In the genomic region with DNA sequence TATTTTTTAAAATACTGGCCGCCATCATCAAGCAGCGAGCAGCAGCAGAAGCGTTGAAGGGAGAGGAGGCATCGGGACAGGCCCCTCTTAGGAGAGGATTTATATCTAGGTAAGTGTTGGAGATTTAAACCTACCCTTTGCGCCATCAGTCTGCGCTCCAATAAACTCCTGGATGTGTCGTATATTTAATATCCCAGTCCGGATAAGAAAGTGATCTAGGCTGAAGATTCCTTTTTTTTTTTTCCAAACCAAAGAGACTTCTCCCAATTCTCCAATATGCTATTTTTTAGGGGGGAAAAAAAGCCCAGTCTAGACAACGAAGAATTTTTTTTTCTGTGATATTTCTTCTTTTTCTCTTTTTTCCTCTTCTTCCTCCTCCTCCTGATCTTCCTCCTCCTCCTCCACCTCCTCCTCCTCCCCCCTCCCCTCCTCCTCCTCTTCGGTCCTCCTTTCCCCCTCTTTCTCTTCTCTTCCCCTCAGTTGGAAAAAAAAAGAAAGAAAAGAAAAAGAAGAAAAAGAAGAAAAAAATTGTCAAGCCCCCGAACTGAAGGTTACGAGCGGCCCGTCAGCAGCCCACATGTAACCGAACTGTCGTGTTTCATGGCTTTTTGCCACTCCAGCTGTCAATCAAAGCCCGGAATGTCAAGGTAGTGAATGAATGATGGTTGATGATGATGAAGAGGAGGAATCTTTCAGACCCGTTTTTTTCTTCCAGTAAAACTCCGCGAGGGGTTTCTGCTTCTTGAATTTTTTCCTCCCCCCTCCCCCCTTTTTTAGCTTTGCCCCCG, we compare ENCODE assay signal across 8 cellular contexts. TPM values are rescaled to one million over a fixed set of nuclear protein-coding genes. Genes with fewer than 3 reads are reported as not detected.
DNase-seq lines count a peak whose midpoint lies in the region; ATAC-seq and TF ChIP-seq lines count a peak whose summit lies in the region.

No MANE protein-coding gene starts in this region.

- H2AFZ ChIP-seq in IMR-90 (replicated peaks; ENCODE audit: low read length, poor library complexity) (peak overlapping the region; percentile 91), hepatocyte (peak overlapping the region; percentile 79)

- H3K79me1 ChIP-seq in IMR-90 (ENCODE audit: low read depth in 1 of 2, low read length in 2 of 2) = peaks cover 18 to 42% of the 10 kb centered on the region in 2 experiments

- peak overlapping the region; percentile 75 for H4K5ac ChIP-seq in IMR-90 (ENCODE audit: low read depth, low read length)

- H3K9me2 ChIP-seq in hepatocyte (replicated peaks; ENCODE audit: insufficient read depth) = no peaks in the 10 kb centered on the region

- peak overlapping the region; percentile 80 for H3K18ac ChIP-seq in IMR-90 (ENCODE audit: low read depth, low read length)

- H4K20me1 ChIP-seq in IMR-90 (ENCODE audit: insufficient read depth, low read length) (peaks cover 7% of the 10 kb centered on the region; the same call in 1 of the 2 replicates), hepatocyte (ENCODE audit: insufficient read depth, poor library complexity, severe bottlenecking) (no peaks in the 10 kb centered on the region)

- H3K36me3 Mint-ChIP-seq in activated T-helper 1 cell treated with anti-CD3 and anti-CD28 coated beads, Interleukin-12 subunit alpha, Interleukin-12 subunit beta, Interleukin-2, Interleukin-4 antibody, amounts not matched to agents 30 ng/mL and 10 ng/mL and 1 ng/mL, durations not matched to agents 14 hours and 24 hours and 36 hours (ENCODE audit: low read depth) = peaks cover 11% of the 10 kb centered on the region

- TF ChIP-seq CTCF in IMR-90 (conservative IDR thresholded peaks at IDR 0.05; ENCODE audit: low read depth, low read length) = no peak
- no peak for TF ChIP-seq CTCF in hepatocyte (IDR thresholded peaks at IDR 0.05; ENCODE audit: poor library complexity)

- peak overlapping the region; percentile 34; the same call in 1 of the 3 replicates for H2BK15ac ChIP-seq in IMR-90 (ENCODE audit: low read depth, low read length)

- peak overlapping the region; percentile 97 for H2BK5ac ChIP-seq in IMR-90 (ENCODE audit: low read depth, low read length, poor library complexity, severe bottlenecking)

- CTCF ChIA-PET in IMR-90 (lab: Yijun Ruan, JAX) = no interaction called here

- peak overlapping the region; percentile 30; the same call in 1 of the 2 replicates for H2BK20ac ChIP-seq in IMR-90 (ENCODE audit: low read depth, low read length)

- H3K27ac ChIP-seq in IMR-90 (ENCODE audit: insufficient read depth, low read length) (peak overlapping the region; percentile 99), hepatocyte (peak overlapping the region; percentile 93), skin epidermis (peak overlapping the region in 20 of 21 experiments; percentile 77 to 89 (median 84))

- H3K4ac ChIP-seq in IMR-90 (ENCODE audit: low read depth, low read length) = peak overlapping the region; percentile 94

- H3K27me3 Mint-ChIP-seq in activated T-helper 1 cell treated with anti-CD3 and anti-CD28 coated beads, Interleukin-12 subunit alpha, Interleukin-12 subunit beta, Interleukin-2, Interleukin-4 antibody, amounts not matched to agents 30 ng/mL and 10 ng/mL and 1 ng/mL, durations not matched to agents 14 hours and 24 hours and 36 hours (ENCODE audit: insufficient read depth) = peaks cover 83% of the 10 kb centered on the region

- H3K4me1 Mint-ChIP-seq in activated T-helper 1 cell treated with anti-CD3 and anti-CD28 coated beads, Interleukin-12 subunit alpha, Interleukin-12 subunit beta, Interleukin-2, Interleukin-4 antibody, amounts not matched to agents 30 ng/mL and 10 ng/mL and 1 ng/mL, durations not matched to agents 14 hours and 24 hours and 36 hours (ENCODE audit: low read depth) = peaks cover 25% of the 10 kb centered on the region

- peak overlapping the region; percentile 85 for H2BK120ac ChIP-seq in IMR-90 (ENCODE audit: low read depth, low read length)

- dilution Hi-C loops in IMR-90 (cut with HindIII; ENCODE audit: low sequenced_read_pairs, unreplicated experiment) = no loop called here

- WGBS in IMR-90 (ENCODE audit: extremely low coverage in 2 of 2, insufficient read length in 1 of 2), 2 experiments = 0 to 67% methylated on average over 1 to 6 of the region's 21 CpGs
- under 1% methylated on average over 20 of the region's 21 CpGs for WGBS in hepatocyte (ENCODE audit: low lambda C conversion rate, missing lambda C conversion rate)

- H3K9me3 Mint-ChIP-seq in activated T-helper 1 cell treated with anti-CD3 and anti-CD28 coated beads, Interleukin-12 subunit alpha, Interleukin-12 subunit beta, Interleukin-2, Interleukin-4 antibody, amounts not matched to agents 30 ng/mL and 10 ng/mL and 1 ng/mL, durations not matched to agents 14 hours and 24 hours and 36 hours = peaks cover 9% of the 10 kb centered on the region

- H3K79me2 ChIP-seq in hepatocyte = peaks cover 66% of the 10 kb centered on the region

- peak overlapping the region; percentile 97 for H3K14ac ChIP-seq in IMR-90 (replicated peaks; ENCODE audit: low read depth, low read length)

- intact Hi-C loops in IMR-90 (cut with micrococcal nuclease) = loop anchor here (1.0 to 10.0 kb wide), 6 partner anchors 33 to 1575 kb away; a partner anchor contains a TSS
- intact Hi-C loops in activated T-helper 1 cell treated with anti-CD3 and anti-CD28 coated beads, Interleukin-12 subunit alpha, Interleukin-12 subunit beta, Interleukin-2, Interleukin-4 antibody, amounts not matched to agents 30 ng/mL and 10 ng/mL and 1 ng/mL, durations not matched to agents 14 hours and 24 hours and 36 hours (cut with micrococcal nuclease) = loop anchor here (10.0 kb wide), 1 partner anchor 1155 kb away; a partner anchor contains a TSS

- peak overlapping the region; percentile 88 for H4K91ac ChIP-seq in IMR-90 (ENCODE audit: insufficient read depth, low read depth, low read length)

- ATAC-seq in IMR-90 (ENCODE audit: low read depth) = no peak
- no peak for ATAC-seq in GM18519 (IDR thresholded peaks at IDR 0.05; ENCODE audit: low FRiP score, unreplicated experiment)
- no peak for ATAC-seq in HG03139 (IDR thresholded peaks at IDR 0.05; ENCODE audit: unreplicated experiment)

- in situ Hi-C loops in IMR-90 (cut with MboI; ENCODE audit: low sequenced_read_pairs) = no loop called here

- H3K4me2 ChIP-seq in IMR-90 (ENCODE audit: low read depth, low read length) (peak overlapping the region; percentile 83), hepatocyte (peak overlapping the region; percentile 92)

- H3K27me3 ChIP-seq in IMR-90 (ENCODE audit: control insufficient read depth, insufficient read depth, low read length) = no peaks in the 10 kb centered on the region
- H3K27me3 ChIP-seq in hepatocyte = peaks cover 51% of the 10 kb centered on the region

- POLR2A ChIA-PET in IMR-90 (lab: Charles Lee; ENCODE audit: unreplicated experiment) = interaction anchor here (0.5 kb wide), 1 partner anchor 291 kb away, joined by 5 read pairs; no protein-coding TSS in a partner anchor

- peak overlapping the region; percentile 95 for H3K23ac ChIP-seq in IMR-90 (ENCODE audit: low read depth, low read length)

- H3K36me3 ChIP-seq in IMR-90 (ENCODE audit: control insufficient read depth, insufficient read depth, low read length) (peaks cover 10% of the 10 kb centered on the region; the same call in 1 of the 2 replicates), hepatocyte (replicated peaks; ENCODE audit: insufficient read depth, low read depth) (no peaks in the 10 kb centered on the region)

- BruUV-seq in IMR-90 (replicated peaks; lab: Mats Ljungman, UMichigan) = no TSS peak

- H3K4me3 Mint-ChIP-seq in activated T-helper 1 cell treated with anti-CD3 and anti-CD28 coated beads, Interleukin-12 subunit alpha, Interleukin-12 subunit beta, Interleukin-2, Interleukin-4 antibody, amounts not matched to agents 30 ng/mL and 10 ng/mL and 1 ng/mL, durations not matched to agents 14 hours and 24 hours and 36 hours = peak overlapping the region; percentile 89

- DNase-seq in NCI-H146 (lab: John Stamatoyannopoulos, UW) (peak; percentile 30), NCI-H146 treated with DMSO at 0.1 percent for 48 hours (lab: John Stamatoyannopoulos, UW; ENCODE audit: unreplicated experiment) (no peak), IMR-90 (peak; percentile 34), hepatocyte (ENCODE audit: low spot score) (no peak)
- no peak for DNase-seq in activated T-helper 1 cell treated with anti-CD3 and anti-CD28 coated beads, Interleukin-12 subunit alpha, Interleukin-12 subunit beta, Interleukin-2, Interleukin-4 antibody, amounts not matched to agents 30 ng/mL and 10 ng/mL and 1 ng/mL, durations not matched to agents 14 hours and 24 hours and 36 hours (ENCODE audit: low spot score)

- H3K9me3 ChIP-seq in IMR-90 (ENCODE audit: control insufficient read depth, insufficient read depth, low read length) = no peaks in the 10 kb centered on the region
- H3K9me3 ChIP-seq in hepatocyte (ENCODE audit: low read depth) = no peaks in the 10 kb centered on the region

- peak overlapping the region; percentile 87; the same call in 1 of the 2 replicates for H2AK5ac ChIP-seq in IMR-90 (ENCODE audit: low read depth, low read length)

- peak overlapping the region; percentile 99 for H3K9ac ChIP-seq in IMR-90 (ENCODE audit: low read depth, low read length)

- peak overlapping the region; percentile 94 for H3K4me3 ChIP-seq in IMR-90 (ENCODE audit: insufficient read depth, low read depth, low read length)
- H3K4me3 ChIP-seq in hepatocyte = peak overlapping the region; percentile 98
- H3K4me3 ChIP-seq in skin epidermis = peak overlapping the region; percentile 48 to 75 (median 57)

- TF ChIP-seq RAD21 in IMR-90 (IDR thresholded peaks at IDR 0.05; ENCODE audit: low read length) = no peak

- H3K4me1 ChIP-seq in IMR-90 (ENCODE audit: control insufficient read depth, insufficient read depth, low read length) = peaks cover 4% of the 10 kb centered on the region
- peaks cover 4% of the 10 kb centered on the region for H3K4me1 ChIP-seq in hepatocyte (ENCODE audit: insufficient read depth)

- peak overlapping the region; percentile 83 to 89 for H4K8ac ChIP-seq in IMR-90 (ENCODE audit: low read depth in 2 of 2, low read length in 2 of 2)

- no peak for TF ChIP-seq POLR2A in IMR-90 (IDR thresholded peaks at IDR 0.05; ENCODE audit: low read depth, low read length)

- H3K9me1 ChIP-seq in IMR-90 (ENCODE audit: insufficient read depth, low read length) = no peaks in the 10 kb centered on the region

- H3K56ac ChIP-seq in IMR-90 (ENCODE audit: extremely low read depth, insufficient read depth, low read length) = peak overlapping the region; percentile 85

- peak overlapping the region; percentile 82 for H3K27ac Mint-ChIP-seq in activated T-helper 1 cell treated with anti-CD3 and anti-CD28 coated beads, Interleukin-12 subunit alpha, Interleukin-12 subunit beta, Interleukin-2, Interleukin-4 antibody, amounts not matched to agents 30 ng/mL and 10 ng/mL and 1 ng/mL, durations not matched to agents 14 hours and 24 hours and 36 hours

- peak overlapping the region; percentile 92 for H2AK9ac ChIP-seq in IMR-90 (replicated peaks; ENCODE audit: low read depth, low read length, poor library complexity)

RNA-seq across cellular contexts. Expression of a gene that starts 0.8 kb away (rescaled TPM):
- total RNA-seq in IMR-90 (2012; rRNA removed) = 50.3 and 71.3 TPM in 2 replicates
- 59.9 and 70.1 TPM in 2 replicates for polyA plus RNA-seq in IMR-90 (2012; rRNA removed)
- 41.7 and 74.2 TPM in 2 replicates for polyA plus RNA-seq in IMR-90 (2012; cell fraction: cytosol; rRNA removed)
- polyA plus RNA-seq in IMR-90 (2012; cell fraction: nucleus; rRNA removed; ENCODE audit: low replicate concordance) = 69.5 and 106 TPM in 2 replicates
- not detected in 2 replicates for total RNA-seq in activated T-helper 1 cell treated with anti-CD3 and anti-CD28 coated beads, Interleukin-12 subunit alpha, Interleukin-12 subunit beta, Interleukin-2, Interleukin-4 antibody, amounts not matched to agents 30 ng/mL and 10 ng/mL and 1 ng/mL, durations not matched to agents 14 hours and 24 hours and 36 hours
- total RNA-seq in hepatocyte = 30.0 and 33.5 TPM in 2 replicates
- 20.6 and 32.4 TPM in 2 replicates for polyA plus RNA-seq in hepatocyte

Comparison
In these comparisons a context has a peak if more than half of its experiments do, and no peak if none do; other contexts are left out.
1. DNase-seq: peak in NCI-H146 (single experiment) and IMR-90 (single experiment); none in NCI-H146 treated with DMSO at 0.1 percent for 48 hours (single experiment), activated T-helper 1 cell treated with anti-CD3 and anti-CD28 coated beads, Interleukin-12 subunit alpha, Interleukin-12 subunit beta, Interleukin-2, Interleukin-4 antibody, amounts not matched to agents 30 ng/mL and 10 ng/mL and 1 ng/mL, durations not matched to agents 14 hours and 24 hours and 36 hours (single experiment) and hepatocyte (single experiment).
2. RNA of a gene that starts 0.8 kb away (total RNA-seq): 50.3 to 71.3 TPM in IMR-90 and 30.0 to 33.5 TPM in hepatocyte; not detected in activated T-helper 1 cell treated with anti-CD3 and anti-CD28 coated beads, Interleukin-12 subunit alpha, Interleukin-12 subunit beta, Interleukin-2, Interleukin-4 antibody, amounts not matched to agents 30 ng/mL and 10 ng/mL and 1 ng/mL, durations not matched to agents 14 hours and 24 hours and 36 hours; every median in the first group is over 10 times any median in the second.
3. Peak in every context shown above with its lines, with median percentiles within 50 percentile points of each other: H3K27ac ChIP-seq and H3K4me3 ChIP-seq.